8 cellular contexts compared by ENCODE assay signal in the genomic region with DNA sequence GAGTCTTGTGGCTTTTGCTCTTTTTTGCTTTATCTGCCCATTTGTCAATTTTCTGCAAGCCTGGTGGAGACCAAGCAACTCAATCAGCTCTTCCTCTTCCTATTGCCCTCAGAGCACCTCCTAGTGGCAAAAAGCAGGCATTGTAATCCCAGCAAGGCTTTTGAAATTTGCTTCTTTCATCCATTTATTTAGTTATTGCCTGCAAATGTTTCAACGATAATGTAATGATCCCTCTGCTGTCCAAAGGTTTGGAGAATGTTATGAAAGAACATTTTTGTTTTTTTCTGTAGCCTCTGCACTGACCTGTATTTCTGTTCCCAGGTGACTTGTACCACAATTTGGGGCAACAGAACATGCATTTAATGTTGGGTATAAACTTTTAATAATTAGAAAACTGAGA.
DNase-seq lines count a peak whose midpoint lies in the region; ATAC-seq and TF ChIP-seq lines count a peak whose summit lies in the region.

No MANE protein-coding gene starts in this region.

- BruUV-seq in Panc1 (replicated peaks; lab: Mats Ljungman, UMichigan) = no TSS peak

- H3K36me3 ChIP-seq in HAP-1 (replicated peaks) (no peaks in the 10 kb centered on the region), Panc1 (ENCODE audit: control insufficient read depth, insufficient read depth, low read length) (no peaks in the 10 kb centered on the region), esophagus muscularis mucosa (no peaks in the 10 kb centered on the region)

- TF ChIP-seq CTCF in Panc1 (IDR thresholded peaks at IDR 0.05) = peak; percentile 73
- TF ChIP-seq CTCF in esophagus muscularis mucosa (IDR thresholded peaks at IDR 0.05) = peak; percentile 50 to 69 (median 58)
- no peak for TF ChIP-seq CTCF in omental fat pad (IDR thresholded peaks at IDR 0.05)

- no peak for TF ChIP-seq POLR2A in esophagus muscularis mucosa (IDR thresholded peaks at IDR 0.05; ENCODE audit: low read depth)

- H3K27me3 ChIP-seq in HAP-1 (ENCODE audit: low read depth) (no peaks in the 10 kb centered on the region), Panc1 (ENCODE audit: control insufficient read depth, insufficient read depth, low read length) (no peaks in the 10 kb centered on the region; the same call in 1 of the 2 replicates), esophagus muscularis mucosa (no peaks in the 10 kb centered on the region)

- TF ChIP-seq EP300 in esophagus muscularis mucosa (IDR thresholded peaks at IDR 0.05) = no peak

- ATAC-seq in Panc1 (no peak), omental fat pad (ENCODE audit: low FRiP score) (no peak)

- POLR2A ChIA-PET in Panc1 (lab: Charles Lee) = no interaction called here

- in situ Hi-C loops in HAP-1 (cut with MboI; ENCODE audit: low sequenced_read_pairs) = no loop called here
- in situ Hi-C loops in Panc1 (cut with HindIII; ENCODE audit: low pct_unique_long_range_greater_than_20kb, low sequenced_read_pairs) = no loop called here

- H3K9me3 ChIP-seq in HAP-1 = no peaks in the 10 kb centered on the region
- H3K9me3 ChIP-seq in Panc1 (ENCODE audit: control insufficient read depth, insufficient read depth, low read depth, low read length) = no peaks in the 10 kb centered on the region
- no peaks in the 10 kb centered on the region for H3K9me3 ChIP-seq in esophagus muscularis mucosa

- H3K4me3 ChIP-seq in HAP-1 = no peak overlapping the region
- no peak overlapping the region for H3K4me3 ChIP-seq in Panc1 (ENCODE audit: low read depth in 2 of 2, low read length in 2 of 2)
- H3K4me3 ChIP-seq in esophagus muscularis mucosa = no peak overlapping the region

- DNase-seq in activated naive CD4-positive, alpha-beta T cell treated with Interleukin-2 at 50 U/mL for 16 hours = peak; percentile 5
- no peak for DNase-seq in activated naive CD4-positive, alpha-beta T cell treated with anti-CD3 and anti-CD28 coated beads, Interleukin-2, amount 50 U/mL, for 16 hours
- peak; percentile 29 to 31 for DNase-seq in HAP-1 (ENCODE audit: low spot score in 2 of 2)
- DNase-seq in Panc1 (ENCODE audit: low read depth, low spot score) = no peak
- no peak for DNase-seq in esophagus muscularis mucosa (ENCODE audit: extremely low spot score)
- peak; percentile 26 for DNase-seq in stimulated activated CD8-positive, alpha-beta memory T cell treated with anti-CD3 and anti-CD28 coated beads, Interleukin-4, amount 100 ng/mL, for 48 hours
- no peak for DNase-seq in activated CD8-positive, alpha-beta memory T cell treated with anti-CD3 and anti-CD28 coated beads for 24 hours
- no peak for DNase-seq in omental fat pad (ENCODE audit: low spot score)

- 64% methylated on average over 1 of the region's 1 CpG for WGBS in esophagus muscularis mucosa

- intact Hi-C loops in Panc1 (cut with micrococcal nuclease; ENCODE audit: unreplicated experiment) (no loop called here), esophagus muscularis mucosa (cut with DNase I) (loop anchor here (5.0 kb wide), 1 partner anchor 70 kb away; no protein-coding TSS in a partner anchor)

- H3K27ac ChIP-seq in Panc1 (ENCODE audit: low read length) = no peak overlapping the region
- no peak overlapping the region for H3K27ac ChIP-seq in esophagus muscularis mucosa (replicated peaks in 1 of 4)

- H3K4me1 ChIP-seq in HAP-1 = peaks cover 17% of the 10 kb centered on the region
- no peaks in the 10 kb centered on the region for H3K4me1 ChIP-seq in Panc1 (ENCODE audit: control insufficient read depth, insufficient read depth, low read length)
- peaks cover 0 to 6% (median 0%) of the 10 kb centered on the region in 4 donors for H3K4me1 ChIP-seq in esophagus muscularis mucosa

- CTCF ChIA-PET in Panc1 (lab: Charles Lee) = no interaction called here

Comparison
In these comparisons a context has a peak if more than half of its experiments do, and no peak if none do; other contexts are left out.
1. DNase-seq: peak in activated naive CD4-positive, alpha-beta T cell treated with Interleukin-2 at 50 U/mL for 16 hours (single experiment), HAP-1 (2 of 2) and stimulated activated CD8-positive, alpha-beta memory T cell treated with anti-CD3 and anti-CD28 coated beads, Interleukin-4, amount 100 ng/mL, for 48 hours (single experiment); none in activated naive CD4-positive, alpha-beta T cell treated with anti-CD3 and anti-CD28 coated beads, Interleukin-2, amount 50 U/mL, for 16 hours (single experiment), Panc1 (single experiment), esophagus muscularis mucosa (single experiment), activated CD8-positive, alpha-beta memory T cell treated with anti-CD3 and anti-CD28 coated beads for 24 hours (single experiment) and omental fat pad (single experiment).
2. CTCF ChIP-seq: peak in Panc1 (single experiment) and esophagus muscularis mucosa (3 of 3); none in omental fat pad (0 of 3).